14 cellular contexts compared by ENCODE assay signal in genomic region chr11:16410479-16410878, GRCh38. TPM values are rescaled to one million over a fixed set of nuclear protein-coding genes. Genes with fewer than 3 reads are reported as not detected.
DNase-seq lines count a peak whose midpoint lies in the region; ATAC-seq and TF ChIP-seq lines count a peak whose summit lies in the region.
"Had no signal": no experiment of that assay in that cellular context is flagged by ENCODE, and none has a peak within 500 bp of the region (broad histone marks: within the 10 kb centered on the region; RNA-seq: fewer than 3 reads in every experiment).

No MANE protein-coding gene starts in this region.

- peaks cover 9% of the 10 kb centered on the region for H3K4me1 Mint-ChIP-seq in nephron progenitor cell
- H3K4me1 Mint-ChIP-seq: CD14-positive monocyte had no signal

- H3K27me3 Mint-ChIP-seq in nephron progenitor cell (ENCODE audit: low read depth, poor library complexity) = peaks cover 6% of the 10 kb centered on the region

- TF ChIP-seq CTCF in nephron progenitor cell (IDR thresholded peaks at IDR 0.05) = no peak

- H3K4me3 Mint-ChIP-seq in nephron progenitor cell = no peak overlapping the region
- H3K4me3 Mint-ChIP-seq: CD14-positive monocyte had no signal

- DNase-seq in Daoy (ENCODE audit: low read depth) (peak; percentile 49), SK-MEL-5 (ENCODE audit: low read depth, low spot score) (peak; percentile 27), glomerular visceral epithelial cell (ENCODE audit: extremely low spot score) (peak; percentile 15), nephron progenitor cell (peak; percentile 6), inferior parietal cortex (ENCODE audit: extremely low spot score) (no peak)
- DNase-seq in stimulated activated CD4-positive, alpha-beta T cell treated with anti-CD3 and anti-CD28 coated beads, Interleukin-2, amount 100 ng/mL, for 24 hours = no peak
- DNase-seq: COR-L47, HCEC 1CT, KBM-7, NCI-H1436, NCI-H2029 treated with DMSO at 0.1 percent for 48 hours, NCI-H510A had no signal

- ATAC-seq in GM19397 (IDR thresholded peaks at IDR 0.05; ENCODE audit: unreplicated experiment) = no peak

- H3K9me3 Mint-ChIP-seq in nephron progenitor cell = no peaks in the 10 kb centered on the region

- no peak overlapping the region for H3K27ac Mint-ChIP-seq in nephron progenitor cell
- H3K27ac Mint-ChIP-seq: CD14-positive monocyte had no signal

- in situ Hi-C loops in SK-MEL-5 (cut with HindIII; ENCODE audit: low pct_unique_long_range_greater_than_20kb, low sequenced_read_pairs) = no loop called here

- no peaks in the 10 kb centered on the region for H3K36me3 Mint-ChIP-seq in nephron progenitor cell (ENCODE audit: low read depth)
- H3K36me3 Mint-ChIP-seq: CD14-positive monocyte had no signal

RNA-seq across cellular contexts. Expression of gene SOX6, which starts 54.1 kb away (rescaled TPM):
- 3.0 TPM in 1 of 2 replicates, not detected in the other for total RNA-seq in Daoy (2014; rRNA removed; shearing (Covaris generic))
- 83.2 and 84.9 TPM in 2 replicates for total RNA-seq in SK-MEL-5 (2014; rRNA removed; shearing (Covaris generic))
- 32.2 and 52.1 TPM in 2 replicates for polyA plus RNA-seq in SK-MEL-5 (2015; cell fraction: cytosol; rRNA removed)
- 54.4 and 56.4 TPM in 2 replicates for polyA plus RNA-seq in SK-MEL-5 (2015; cell fraction: nucleus; rRNA removed)
- polyA plus RNA-seq: CD14-positive monocyte had no signal

Comparison
In these comparisons a context has a peak if more than half of its experiments do, and no peak if none do; other contexts are left out.
1. DNase-seq: peak in Daoy (single experiment), SK-MEL-5 (single experiment), glomerular visceral epithelial cell (single experiment) and nephron progenitor cell (single experiment); none in inferior parietal cortex (single experiment) and stimulated activated CD4-positive, alpha-beta T cell treated with anti-CD3 and anti-CD28 coated beads, Interleukin-2, amount 100 ng/mL, for 24 hours (0 of 2).
2. RNA of gene SOX6, which starts 54.1 kb away (total RNA-seq): 83.2 to 84.9 TPM in SK-MEL-5; 3.0 TPM in Daoy; every median in the first group is over 10 times any median in the second.